In genomic region chr3:150149651-150150051, GRCh38 we compare ENCODE assay signal across 10 cellular contexts.
DNase-seq lines count a peak whose midpoint lies in the region; TF ChIP-seq lines count a peak whose summit lies in the region.
"Had no signal": no experiment of that assay in that cellular context is flagged by ENCODE, and none has a peak within 500 bp of the region (broad histone marks: within the 10 kb centered on the region; RNA-seq: fewer than 3 reads in every experiment).

No MANE protein-coding gene starts in this region.

- peaks cover 28 to 36% (median 35%) of the 10 kb centered on the region in 3 donors for H3K4me1 ChIP-seq in skeletal muscle tissue (ENCODE audit: control insufficient read depth in 3 of 3, insufficient read depth in 3 of 3, low read length in 3 of 3)

- peak overlapping the region; percentile 90 for H3K27ac ChIP-seq in skeletal muscle tissue (ENCODE audit: low read depth, low read length)
- H3K27ac ChIP-seq in dorsolateral prefrontal cortex = peak overlapping the region in 1 of 59 donors; percentile 2
- H3K27ac ChIP-seq: C4-2B, thoracic aorta had no signal

- no peaks in the 10 kb centered on the region for H3K9me3 Mint-ChIP-seq in endothelial cell (ENCODE audit: unreplicated experiment)

- H3K27me3 ChIP-seq in skeletal muscle tissue (ENCODE audit: control insufficient read depth in 3 of 3, insufficient read depth in 3 of 3, low read length in 3 of 3) (no peaks in the 10 kb centered on the region), dorsolateral prefrontal cortex (no peaks in the 10 kb centered on the region)

- H3K36me3 ChIP-seq in skeletal muscle tissue (ENCODE audit: control insufficient read depth in 3 of 3, insufficient read depth in 3 of 3, low read length in 3 of 3) = no peaks in the 10 kb centered on the region
- H3K36me3 ChIP-seq: thoracic aorta had no signal

- no peaks in the 10 kb centered on the region for H3K27me3 Mint-ChIP-seq in endothelial cell (ENCODE audit: unreplicated experiment)

- DNase-seq in NCI-H2171 treated with DMSO at 0.1 percent for 48 hours (lab: John Stamatoyannopoulos, UW) = peak; percentile 24
- no peak for DNase-seq in NCI-H2171 (lab: John Stamatoyannopoulos, UW)
- peak; percentile 79 for DNase-seq in NCI-H774 (lab: John Stamatoyannopoulos, UW)
- peak; percentile 77 for DNase-seq in fibroblast of the conjunctiva (ENCODE audit: low read depth)
- DNase-seq in stimulated activated CD4-positive, alpha-beta T cell treated with anti-CD3 and anti-CD28 coated beads, Interleukin-1b, Interleukin-23, amount 100 ng/mL, for 48 hours = no peak
- no peak for DNase-seq in dorsolateral prefrontal cortex
- DNase-seq in endothelial cell (ENCODE audit: low spot score) = no peak

- H3K4me1 Mint-ChIP-seq in endothelial cell (ENCODE audit: unreplicated experiment) = no peaks in the 10 kb centered on the region

- H3K9me3 ChIP-seq in skeletal muscle tissue (ENCODE audit: control insufficient read depth in 3 of 3, low read length in 3 of 3) = no peaks in the 10 kb centered on the region
- H3K9me3 ChIP-seq: thoracic aorta had no signal

- H3K27ac Mint-ChIP-seq in endothelial cell (ENCODE audit: unreplicated experiment) = no peak overlapping the region

- intact Hi-C loops in dorsolateral prefrontal cortex (cut with DNase I) = no loop called here

- no peak overlapping the region for H3K4me3 ChIP-seq in skeletal muscle tissue (ENCODE audit: low read length in 3 of 3)
- no peak overlapping the region for H3K4me3 ChIP-seq in dorsolateral prefrontal cortex
- H3K4me3 ChIP-seq: thoracic aorta had no signal

- no peak overlapping the region for H3K9ac ChIP-seq in skeletal muscle tissue (ENCODE audit: low read depth in 1 of 3, low read length in 3 of 3)

- no peaks in the 10 kb centered on the region for H3K36me3 Mint-ChIP-seq in endothelial cell (ENCODE audit: low read depth, unreplicated experiment)

- TF ChIP-seq CTCF in dorsolateral prefrontal cortex (IDR thresholded peaks at IDR 0.05 in 54 of 56, conservative IDR thresholded peaks at IDR 0.05 in 2 of 56; ENCODE audit: low read depth in 1 of 56, partially characterized antibody in 56 of 56) (no peak), endothelial cell (IDR thresholded peaks at IDR 0.05; ENCODE audit: unreplicated experiment) (no peak)

- H3K4me3 Mint-ChIP-seq in endothelial cell (ENCODE audit: unreplicated experiment) = no peak overlapping the region

Comparison
In these comparisons a context has a peak if more than half of its experiments do, and no peak if none do; other contexts are left out.
1. DNase-seq: peak in NCI-H2171 treated with DMSO at 0.1 percent for 48 hours (single experiment), NCI-H774 (single experiment) and fibroblast of the conjunctiva (single experiment); none in NCI-H2171 (single experiment), stimulated activated CD4-positive, alpha-beta T cell treated with anti-CD3 and anti-CD28 coated beads, Interleukin-1b, Interleukin-23, amount 100 ng/mL, for 48 hours (single experiment), dorsolateral prefrontal cortex (0 of 10) and endothelial cell (single experiment).